8 cellular contexts compared by ENCODE assay signal in genomic region chr6:163405412-163406309, GRCh38. TPM values are rescaled to one million over a fixed set of nuclear protein-coding genes. Genes with fewer than 3 reads are reported as not detected.
DNase-seq lines count a peak whose midpoint lies in the region; ATAC-seq lines count a peak whose summit lies in the region.

No MANE protein-coding gene starts in this region.

- peak overlapping the region; percentile 73 for H3K4me3 ChIP-seq in endocrine pancreas (ENCODE audit: control insufficient read depth, insufficient read depth, low read length)

- H3K4me3 Mint-ChIP-seq in T-cell (peak overlapping the region; percentile 80 to 82 (median 81)), naive B cell (peak overlapping the region; percentile 70 to 98 (median 92))

- no peaks in the 10 kb centered on the region for H3K9me3 Mint-ChIP-seq in T-cell
- H3K9me3 Mint-ChIP-seq in naive B cell = peaks cover 0 to 2% (median 0%) of the 10 kb centered on the region in 7 donors

- ATAC-seq in HG03025 (IDR thresholded peaks at IDR 0.05; ENCODE audit: low FRiP score, unreplicated experiment) (peak; percentile 45), T-cell (replicated peaks in 1 of 4) (peak; percentile 68 to 78 (median 77)), naive B cell (ENCODE audit: low read depth in 2 of 2) (peak; percentile 86 to 88)

- no peaks in the 10 kb centered on the region for H3K27me3 ChIP-seq in endocrine pancreas (ENCODE audit: control insufficient read depth, insufficient read depth, low read length)

- no peaks in the 10 kb centered on the region for H3K9me3 ChIP-seq in endocrine pancreas (ENCODE audit: control insufficient read depth, low read length)

- H3K36me3 ChIP-seq in endocrine pancreas (ENCODE audit: control insufficient read depth, insufficient read depth, low read length) = no peaks in the 10 kb centered on the region

- POLR2A ChIA-PET in T-cell (lab: Charles Lee) = interaction anchor here in 1 of 2 donors (0.7 kb wide), 1 partner anchor 52 kb away, joined by 3 read pairs; no protein-coding TSS in a partner anchor

- H3K27me3 Mint-ChIP-seq in T-cell (no peaks in the 10 kb centered on the region), naive B cell (peaks cover 0 to 5% (median 0%) of the 10 kb centered on the region in 3 donors)

- no peaks in the 10 kb centered on the region for H3K4me1 ChIP-seq in endocrine pancreas (ENCODE audit: control insufficient read depth, insufficient read depth, low read length)

- peak; percentile 14 for DNase-seq in activated naive CD4-positive, alpha-beta T cell treated with Interleukin-2 at 50 U/mL for 16 hours
- no peak for DNase-seq in activated naive CD4-positive, alpha-beta T cell (lab: John Stamatoyannopoulos, UW)
- DNase-seq in T-cell (peak in 7 of 34 experiments; percentile 10 to 37 (median 13)), naive B cell (peak; percentile 41), NCI-H446 treated with DMSO at 0.1 percent for 48 hours (lab: John Stamatoyannopoulos, UW) (no peak), iPS-NIHi11 (ENCODE audit: low spot score) (no peak)

- H3K36me3 Mint-ChIP-seq in T-cell (no peaks in the 10 kb centered on the region), naive B cell (no peaks in the 10 kb centered on the region)

- H3K27ac Mint-ChIP-seq in T-cell (peak overlapping the region; percentile 88 to 93), naive B cell (peak overlapping the region; percentile 79 to 98 (median 94))

- CTCF ChIA-PET in T-cell (lab: Charles Lee) = no interaction called here

- H3K4me1 Mint-ChIP-seq in T-cell = peaks cover 12 to 18% (median 16%) of the 10 kb centered on the region in 3 donors
- H3K4me1 Mint-ChIP-seq in naive B cell = peaks cover 11 to 16% (median 11%) of the 10 kb centered on the region in 3 donors

- H3K9ac ChIP-seq in endocrine pancreas (ENCODE audit: control insufficient read depth, insufficient read depth, low read length) = peak overlapping the region; percentile 38

RNA-seq across cellular contexts. Expression of gene QKI, which starts 8.9 kb away (rescaled TPM):
- total RNA-seq in T-cell = 10 to 100 TPM; 50.2 to 84.3 (median 52.2) TPM
- polyA plus RNA-seq in naive B cell (ENCODE audit: low read depth in 6 of 6) = 10 to 100 TPM; 20.4 to 67.9 (median 26.6) TPM

Comparison
In these comparisons a context has a peak if more than half of its experiments do, and no peak if none do; other contexts are left out.
1. DNase-seq: peak in activated naive CD4-positive, alpha-beta T cell treated with Interleukin-2 at 50 U/mL for 16 hours (single experiment) and naive B cell (single experiment); none in activated naive CD4-positive, alpha-beta T cell (0 of 4), NCI-H446 treated with DMSO at 0.1 percent for 48 hours (single experiment) and iPS-NIHi11 (single experiment).
2. Peak in every context shown above with its lines, with median percentiles within 50 percentile points of each other: ATAC-seq.